22 cellular contexts compared by ENCODE assay signal in the genomic region with DNA sequence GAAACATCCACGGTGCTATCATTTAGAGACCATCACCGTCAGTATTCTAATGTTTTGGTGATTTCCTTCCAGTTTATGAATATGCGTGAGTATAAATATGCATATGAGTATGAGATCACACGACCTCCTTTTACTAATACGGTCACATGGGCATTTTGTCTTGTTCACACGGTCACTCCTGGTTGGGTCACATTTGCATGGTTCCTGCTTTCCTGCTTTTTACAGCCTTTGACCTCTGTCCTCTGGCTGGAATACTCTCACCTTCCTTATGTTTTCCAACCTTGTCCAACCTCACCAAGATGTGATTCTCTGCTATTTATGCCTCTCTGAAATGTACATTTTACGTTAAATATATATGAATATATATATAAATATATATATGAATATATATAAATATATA. TPM values are rescaled to one million over a fixed set of nuclear protein-coding genes. Genes with fewer than 3 reads are reported as not detected.
DNase-seq lines count a peak whose midpoint lies in the region; ATAC-seq, FAIRE-seq and TF ChIP-seq lines count a peak whose summit lies in the region.
"Had no signal": no experiment of that assay in that cellular context is flagged by ENCODE, and none has a peak within 500 bp of the region (broad histone marks: within the 10 kb centered on the region; RNA-seq: fewer than 3 reads in every experiment).

No MANE protein-coding gene starts in this region.

- H4K8ac ChIP-seq in mesenchymal stem cell (ENCODE audit: low read length) = no peak overlapping the region

- TF ChIP-seq EP300 in esophagus muscularis mucosa (IDR thresholded peaks at IDR 0.05) = no peak

- DNase-seq in RKO (ENCODE audit: low spot score) (peak; percentile 39), esophagus muscularis mucosa (ENCODE audit: extremely low spot score) (peak; percentile 17), mesenchymal stem cell (no peak), right atrium auricular region (ENCODE audit: low spot score) (no peak)
- DNase-seq in stimulated activated naive CD4-positive, alpha-beta T cell treated with Interleukin-2 at 50 U/mL for 16 hours (lab: John Stamatoyannopoulos, UW) = no peak
- DNase-seq: 8988T; Calu3; CD8-positive, alpha-beta T cell; DMS 273 treated with DMSO at 0.1 percent for 48 hours; DMS53; DND-41; EL; GOT3; H7; HFFc6 had no signal

- TF ChIP-seq POLR2A in esophagus muscularis mucosa (IDR thresholded peaks at IDR 0.05; ENCODE audit: low read depth) = no peak

- H3K14ac ChIP-seq in mesenchymal stem cell (ENCODE audit: low read length in 2 of 2) = no peak overlapping the region

- H3K27me3 ChIP-seq in esophagus muscularis mucosa (peaks cover 0 to 12% (median 0%) of the 10 kb centered on the region in 4 donors), mesenchymal stem cell (ENCODE audit: control insufficient read depth in 1 of 2, insufficient read depth in 1 of 2, low read length in 2 of 2) (peaks cover 4 to 20% of the 10 kb centered on the region in 2 experiments), right atrium auricular region (no peaks in the 10 kb centered on the region)
- H3K27me3 ChIP-seq: BLaER1 treated with 17β-estradiol and CSF1 and Interleukin-3, amounts not matched to agents 10 nM and 100 nM had no signal

- H3K9ac ChIP-seq in mesenchymal stem cell (ENCODE audit: low read length) = no peak overlapping the region
- H3K9ac ChIP-seq: BLaER1 treated with 17β-estradiol and CSF1 and Interleukin-3, amounts not matched to agents 10 nM and 100 nM had no signal

- no peak for ATAC-seq in GM21381 (IDR thresholded peaks at IDR 0.05; ENCODE audit: unreplicated experiment)
- ATAC-seq: CD8-positive, alpha-beta T cell; HCT116 had no signal

- H3K4me3 ChIP-seq in esophagus muscularis mucosa (no peak overlapping the region), mesenchymal stem cell (ENCODE audit: insufficient read depth in 1 of 2, low read depth in 1 of 2, low read length in 2 of 2) (no peak overlapping the region), right atrium auricular region (no peak overlapping the region)
- H3K4me3 ChIP-seq: BLaER1 treated with 17β-estradiol and CSF1 and Interleukin-3, amounts not matched to agents 10 nM and 100 nM had no signal

- no peaks in the 10 kb centered on the region for H3K79me1 ChIP-seq in mesenchymal stem cell (replicated peaks; ENCODE audit: low read length, poor library complexity, severe bottlenecking)

- H3K23ac ChIP-seq in mesenchymal stem cell (ENCODE audit: low read length in 2 of 2) = no peak overlapping the region

- H3K27ac ChIP-seq in esophagus muscularis mucosa (replicated peaks in 1 of 4) (no peak overlapping the region), mesenchymal stem cell (ENCODE audit: low read length, poor library complexity, severe bottlenecking) (no peak overlapping the region), right atrium auricular region (no peak overlapping the region)
- H3K27ac ChIP-seq: BLaER1 treated with 17β-estradiol and CSF1 and Interleukin-3, amounts not matched to agents 10 nM and 100 nM; HL-60 had no signal

- H3K18ac ChIP-seq in mesenchymal stem cell (ENCODE audit: low read depth in 1 of 2, low read length in 2 of 2) = no peak overlapping the region

- FAIRE-seq in G401.6 (lab: Jason Lieb, UNC) = peak; percentile 89
- FAIRE-seq: GM12891, GM18507 had no signal

- no peak overlapping the region for H2AFZ ChIP-seq in mesenchymal stem cell (ENCODE audit: low read depth, low read length)

- no peak overlapping the region for H2BK15ac ChIP-seq in mesenchymal stem cell (ENCODE audit: low read depth, poor library complexity, severe bottlenecking)

- no peak overlapping the region for H3K4me2 ChIP-seq in mesenchymal stem cell (ENCODE audit: low read length, poor library complexity, severe bottlenecking)
- H3K4me2 ChIP-seq: BLaER1 treated with 17β-estradiol and CSF1 and Interleukin-3, amounts not matched to agents 10 nM and 100 nM had no signal

- no peak overlapping the region for H3K4ac ChIP-seq in mesenchymal stem cell (ENCODE audit: low read depth in 1 of 2, low read length in 2 of 2)

- H2BK5ac ChIP-seq in mesenchymal stem cell (ENCODE audit: low read depth, low read length, poor library complexity, severe bottlenecking) = no peak overlapping the region

- H2AK5ac ChIP-seq in mesenchymal stem cell (ENCODE audit: low read length, severe bottlenecking) = no peak overlapping the region

- no peaks in the 10 kb centered on the region for H3K4me1 ChIP-seq in esophagus muscularis mucosa
- no peaks in the 10 kb centered on the region for H3K4me1 ChIP-seq in mesenchymal stem cell (ENCODE audit: control insufficient read depth, insufficient read depth, low read depth, low read length)
- peaks cover 0 to 9% of the 10 kb centered on the region in 2 donors for H3K4me1 ChIP-seq in right atrium auricular region

- H3K9me3 ChIP-seq in esophagus muscularis mucosa (no peaks in the 10 kb centered on the region), mesenchymal stem cell (ENCODE audit: control insufficient read depth, low read length) (no peaks in the 10 kb centered on the region), right atrium auricular region (no peaks in the 10 kb centered on the region)
- H3K9me3 ChIP-seq: BLaER1 treated with 17β-estradiol and CSF1 and Interleukin-3, amounts not matched to agents 10 nM and 100 nM had no signal

- no peak overlapping the region for H4K91ac ChIP-seq in mesenchymal stem cell (ENCODE audit: low read length)

- H3K36me3 ChIP-seq in esophagus muscularis mucosa (no peaks in the 10 kb centered on the region), mesenchymal stem cell (ENCODE audit: control insufficient read depth in 1 of 2, insufficient read depth in 2 of 2, low read depth in 1 of 2, low read length in 2 of 2) (no peaks in the 10 kb centered on the region), right atrium auricular region (no peaks in the 10 kb centered on the region)
- H3K36me3 ChIP-seq: BLaER1 treated with 17β-estradiol and CSF1 and Interleukin-3, amounts not matched to agents 10 nM and 100 nM had no signal

- TF ChIP-seq CTCF in esophagus muscularis mucosa (IDR thresholded peaks at IDR 0.05) (no peak), right atrium auricular region (IDR thresholded peaks at IDR 0.05) (no peak)

- no peak overlapping the region for H2BK12ac ChIP-seq in mesenchymal stem cell (ENCODE audit: low read length in 2 of 2)

- intact Hi-C loops in esophagus muscularis mucosa (cut with DNase I) = no loop called here

- WGBS in esophagus muscularis mucosa = 77% methylated on average over 7 of the region's 7 CpGs
- 90% methylated on average over 6 of the region's 7 CpGs for WGBS in mesenchymal stem cell

- H2BK120ac ChIP-seq in mesenchymal stem cell (ENCODE audit: low read depth, low read length) = no peak overlapping the region

RNA-seq across cellular contexts. Expression of gene LMTK2, which starts 25.3 kb away (rescaled TPM):
- total RNA-seq in esophagus muscularis mucosa = 10 to 100 TPM; 22.5 to 31.7 (median 28.4) TPM
- 4.3 TPM for polyA plus RNA-seq in mesenchymal stem cell (2013, experiment 1 of 2)
- 4.1 TPM for polyA plus RNA-seq in mesenchymal stem cell (2013, experiment 2 of 2)
- total RNA-seq in right atrium auricular region = 10 to 100 TPM; 39.2 to 54.1 TPM

Comparison
In these comparisons a context has a peak if more than half of its experiments do, and no peak if none do; other contexts are left out.
1. DNase-seq: peak in RKO (single experiment) and esophagus muscularis mucosa (single experiment); none in mesenchymal stem cell (single experiment), stimulated activated naive CD4-positive, alpha-beta T cell treated with Interleukin-2 at 50 U/mL for 16 hours (single experiment) and right atrium auricular region (single experiment).